9 cellular contexts compared by ENCODE assay signal in the genomic region with DNA sequence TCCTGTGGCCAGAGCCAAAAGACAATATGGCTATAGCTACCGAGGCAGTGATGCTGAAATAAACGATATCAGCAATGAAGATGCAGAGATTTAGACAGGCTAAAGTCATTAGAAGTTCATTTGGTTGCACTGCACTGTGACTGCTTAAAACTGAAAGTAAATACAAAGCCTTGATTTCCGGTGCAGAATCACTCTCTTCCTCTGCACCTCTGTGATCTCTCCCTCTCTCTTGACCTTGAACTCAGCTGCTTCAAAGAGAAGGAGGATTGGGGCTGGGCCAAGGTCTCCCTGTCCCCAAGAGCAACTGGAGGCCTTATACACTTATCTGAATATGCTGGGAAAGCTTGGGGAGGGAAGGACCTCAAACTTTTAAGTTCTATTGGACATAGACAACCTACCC. TPM values are rescaled to one million over a fixed set of nuclear protein-coding genes. Genes with fewer than 3 reads are reported as not detected.
DNase-seq lines count a peak whose midpoint lies in the region; ATAC-seq and TF ChIP-seq lines count a peak whose summit lies in the region.
"Had no signal": no experiment of that assay in that cellular context is flagged by ENCODE, and none has a peak within 500 bp of the region (broad histone marks: within the 10 kb centered on the region; RNA-seq: fewer than 3 reads in every experiment).

No MANE protein-coding gene starts in this region.

- no peak overlapping the region for H3K27ac Mint-ChIP-seq in endodermal cell

- H3K4me3 ChIP-seq in SU-DHL-6 (ENCODE audit: insufficient read depth, low read length, poor library complexity, severe bottlenecking) (no peak overlapping the region), osteoblast (ENCODE audit: insufficient read depth, low read length) (no peak overlapping the region), endodermal cell (ENCODE audit: low read length) (no peak overlapping the region)

- no peaks in the 10 kb centered on the region for H3F3A ChIP-seq in SU-DHL-6 (ENCODE audit: insufficient read depth)

- no peaks in the 10 kb centered on the region for H3K9me3 Mint-ChIP-seq in endodermal cell

- no peaks in the 10 kb centered on the region for H3K27me3 Mint-ChIP-seq in endodermal cell (ENCODE audit: insufficient read depth)

- peak; percentile 43 for ATAC-seq in HG02623 (IDR thresholded peaks at IDR 0.05; ENCODE audit: unreplicated experiment)

- H3K9me3 ChIP-seq in SU-DHL-6 (ENCODE audit: insufficient read depth, low read length) (no peaks in the 10 kb centered on the region), osteoblast (ENCODE audit: low read depth, low read length) (no peaks in the 10 kb centered on the region), endodermal cell (ENCODE audit: control insufficient read depth, low read length) (no peaks in the 10 kb centered on the region)

- no peaks in the 10 kb centered on the region for H3K79me2 ChIP-seq in SU-DHL-6 (ENCODE audit: insufficient read depth, low read length)
- H3K79me2 ChIP-seq in osteoblast (ENCODE audit: insufficient read depth, low read length): no peaks in the 10 kb centered on the region

- H4K20me1 ChIP-seq in SU-DHL-6 (ENCODE audit: low read depth, low read length) (no peaks in the 10 kb centered on the region), osteoblast (ENCODE audit: insufficient read depth, low read length) (no peaks in the 10 kb centered on the region)

- DNase-seq in activated CD4-positive, alpha-beta T cell treated with anti-CD3 and anti-CD28 coated beads for 48 hours: peak; percentile 3
- DNase-seq in activated CD4-positive, alpha-beta T cell treated with anti-CD3 and anti-CD28 coated beads, Interleukin-2, amount 50 U/mL, for 48 hours: no peak
- DNase-seq in osteoblast (ENCODE audit: insufficient read length, low spot score, missing footprints) (no peak), SKM-1 (lab: John Stamatoyannopoulos, UW; ENCODE audit: unreplicated experiment) (no peak), endodermal cell (no peak), middle frontal gyrus (ENCODE audit: extremely low spot score, low spot score) (no peak)
- DNase-seq: NCI-H1105 had no signal

- H3K27me3 ChIP-seq in SU-DHL-6 (ENCODE audit: low read length): no peaks in the 10 kb centered on the region
- H3K27me3 ChIP-seq in osteoblast (ENCODE audit: insufficient read depth, low read length): no peaks in the 10 kb centered on the region
- no peaks in the 10 kb centered on the region for H3K27me3 ChIP-seq in endodermal cell (ENCODE audit: control insufficient read depth, insufficient read depth, low read length, poor library complexity, severe bottlenecking)

- TF ChIP-seq CTCF in SU-DHL-6 (IDR thresholded peaks at IDR 0.05; ENCODE audit: insufficient read depth, low read length, poor library complexity, severe bottlenecking) (no peak), osteoblast (IDR thresholded peaks at IDR 0.05; ENCODE audit: extremely low read depth, low read depth, low read length) (no peak), endodermal cell (conservative IDR thresholded peaks at IDR 0.05) (no peak)

- H3K4me2 ChIP-seq in SU-DHL-6 (ENCODE audit: low read depth, low read length, poor library complexity, severe bottlenecking) (peak overlapping the region; percentile 32), osteoblast (ENCODE audit: insufficient read depth, low read length) (peak overlapping the region; percentile 54)

- H3K9ac ChIP-seq in SU-DHL-6 (ENCODE audit: low read length) (peak overlapping the region; percentile 10; the same call in 1 of the 2 replicates), endodermal cell (ENCODE audit: extremely low read depth, low read length, poor library complexity, severe bottlenecking) (no peak overlapping the region)

- peak overlapping the region; percentile 79 for H2AFZ ChIP-seq in SU-DHL-6 (ENCODE audit: low read depth, low read length, severe bottlenecking)
- H2AFZ ChIP-seq in osteoblast (ENCODE audit: low read length): peak overlapping the region; percentile 81

- H3K4me3 Mint-ChIP-seq in endodermal cell: no peak overlapping the region

- H3K27ac ChIP-seq in SU-DHL-6 (ENCODE audit: low read depth, low read length): no peak overlapping the region
- no peak overlapping the region for H3K27ac ChIP-seq in osteoblast (ENCODE audit: low read depth, low read length)
- H3K27ac ChIP-seq in endodermal cell (ENCODE audit: low read depth, low read length): no peak overlapping the region

- H3K9me2 ChIP-seq in SU-DHL-6 (replicated peaks; ENCODE audit: insufficient read depth, low read length): no peaks in the 10 kb centered on the region

- H3K4me1 Mint-ChIP-seq in endodermal cell: no peaks in the 10 kb centered on the region

- WGBS in endodermal cell (ENCODE audit: insufficient coverage in 1 of 2, insufficient read length in 1 of 2), 2 experiments: 91 to 100% methylated on average over 3 of the region's 3 CpGs

- H3K4me1 ChIP-seq in osteoblast (ENCODE audit: insufficient read depth, low read length): peaks cover 8% of the 10 kb centered on the region
- H3K4me1 ChIP-seq in endodermal cell (ENCODE audit: control insufficient read depth, insufficient read depth, low read length): no peaks in the 10 kb centered on the region

- H3K36me3 ChIP-seq in SU-DHL-6 (ENCODE audit: low read length): no peaks in the 10 kb centered on the region
- H3K36me3 ChIP-seq in osteoblast (ENCODE audit: insufficient read depth, low read length): no peaks in the 10 kb centered on the region
- H3K36me3 ChIP-seq in endodermal cell (ENCODE audit: control insufficient read depth, insufficient read depth, low read length): no peaks in the 10 kb centered on the region

- no peaks in the 10 kb centered on the region for H3K36me3 Mint-ChIP-seq in endodermal cell (ENCODE audit: low read depth)

RNA-seq across cellular contexts. Expression of a gene that starts 34.6 kb away (rescaled TPM):
- total RNA-seq in osteoblast: not detected in 2 replicates
- total RNA-seq in endodermal cell: not detected
- not detected for polyA plus RNA-seq in endodermal cell (2013, experiment 1 of 2)
- not detected for polyA plus RNA-seq in endodermal cell (2013, experiment 2 of 2)
